ENCODE assay signal across 2 cellular contexts in genomic region chr3:195875482-195876236, GRCh38.
TF ChIP-seq lines count a peak whose summit lies in the region.

No MANE protein-coding gene starts in this region.

TF ChIP-seq in HEK293, 187 proteins besides CTCF, POLR2A, EP300 and RAD21:
- TF ChIP-seq ZFP41 (tag by site-specific recombination; IDR thresholded peaks at IDR 0.05; ENCODE audit: borderline replicate concordance), result no peak
- TF ChIP-seq ZFHX2 (tag by site-specific recombination; conservative IDR thresholded peaks at IDR 0.05), result peak; percentile 63

TF ChIP-seq in K562, 482 proteins besides CTCF, POLR2A, EP300 and RAD21:
- TF ChIP-seq HDAC2 (IDR thresholded peaks at IDR 0.05) (no peak), SMAD4 (CRISPR knock-in tag; conservative IDR thresholded peaks at IDR 0.05) (no peak), ZBTB33 (CRISPR knock-in tag; IDR thresholded peaks at IDR 0.05) (peak; percentile 48; the same call in 1 of the 2 replicates)
